In the genomic region with DNA sequence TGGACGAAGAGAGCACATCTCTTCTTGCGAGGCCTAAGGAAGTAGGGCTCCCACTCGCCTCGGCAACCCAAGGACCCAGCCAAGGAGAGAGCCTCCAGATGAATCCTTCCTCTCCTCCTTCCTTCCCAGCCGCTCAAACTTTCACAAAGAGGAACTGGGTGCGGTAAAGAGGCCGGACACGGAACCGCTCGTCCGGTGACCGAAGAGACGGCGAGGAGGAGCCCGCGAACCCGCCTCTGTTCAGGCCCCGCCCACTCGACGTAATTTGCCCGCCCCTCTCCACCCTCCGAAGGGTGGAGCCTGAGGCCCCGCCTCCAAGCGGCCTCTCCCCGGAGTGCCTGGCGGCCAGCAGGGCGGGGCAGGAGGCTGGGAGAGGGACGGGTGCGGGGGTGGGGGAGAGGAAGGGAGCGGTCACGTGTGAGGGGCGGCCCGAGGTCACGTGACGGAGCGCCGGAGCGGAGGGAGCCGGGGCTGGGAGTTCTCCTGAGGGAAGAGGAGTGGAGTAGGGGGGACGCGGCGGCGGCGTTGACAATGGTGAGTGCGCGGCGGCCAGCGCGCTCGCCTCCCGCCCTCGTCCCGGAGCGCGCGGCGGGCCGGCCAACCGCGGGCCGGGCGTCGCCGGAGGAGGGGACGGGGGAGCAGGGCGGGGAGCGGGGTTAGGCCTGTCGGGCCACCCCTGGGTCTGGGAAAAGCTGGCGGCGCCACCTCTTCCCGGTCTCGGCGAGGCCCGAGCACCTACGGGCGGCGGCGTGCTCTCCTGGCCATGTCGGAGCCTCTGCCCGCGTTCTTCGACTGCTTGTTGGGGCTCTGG, we compare ENCODE assay signal across 1 cellular context.
A peak's percentile ranks its signal among the peaks of the same experiment; 100 is the strongest.
TF ChIP-seq lines count a peak whose summit lies in the region.

VPS26A (plus strand) TSS at position 432 of the 811 bp plus-strand sequence; CDS start at position 532, 100 bp downstream.

TF ChIP-seq in A549, 52 proteins besides CTCF, POLR2A, EP300 and RAD21 (continued from another document):
- TF ChIP-seq FOXS1 (CRISPR knock-in tag; IDR thresholded peaks at IDR 0.05): no peak
- peak; percentile 94 for TF ChIP-seq NPAS2 (CRISPR knock-in tag; IDR thresholded peaks at IDR 0.05; ENCODE audit: borderline replicate concordance)
- no peak for TF ChIP-seq ATOH8 (CRISPR knock-in tag; IDR thresholded peaks at IDR 0.05; ENCODE audit: low read depth)
- no peak for TF ChIP-seq MAFK (IDR thresholded peaks at IDR 0.05; ENCODE audit: partially characterized antibody)
- TF ChIP-seq KDM1A (IDR thresholded peaks at IDR 0.05; ENCODE audit: low read depth): no peak
- no peak for TF ChIP-seq ZNF302 (CRISPR knock-in tag; IDR thresholded peaks at IDR 0.05)
- no peak for TF ChIP-seq RFX5 (IDR thresholded peaks at IDR 0.05)
- peak; percentile 95 for TF ChIP-seq PHF8 (IDR thresholded peaks at IDR 0.05; ENCODE audit: borderline replicate concordance, low read depth)
- TF ChIP-seq CBX8 (IDR thresholded peaks at IDR 0.05): no peak
- no peak for TF ChIP-seq RCOR1 (IDR thresholded peaks at IDR 0.05; ENCODE audit: low read depth, low read length)
- TF ChIP-seq GATA3 (IDR thresholded peaks at IDR 0.05; ENCODE audit: borderline replicate concordance): no peak
- TF ChIP-seq CHD2 (IDR thresholded peaks at IDR 0.05; ENCODE audit: low read length, partially characterized antibody): no peak
- TF ChIP-seq FOSL2 (IDR thresholded peaks at IDR 0.05): no peak
- TF ChIP-seq FOSL2 (CRISPR knock-in tag; IDR thresholded peaks at IDR 0.05): 0 out of 2 replicates have a peak, but pooled peaks have one; percentile 8
- no peak for TF ChIP-seq ESRRA (IDR thresholded peaks at IDR 0.05; ENCODE audit: borderline replicate concordance, low read length)
- TF ChIP-seq TFCP2L1 (CRISPR knock-in tag; IDR thresholded peaks at IDR 0.05): no peak
- no peak for TF ChIP-seq NR3C1 (IDR thresholded peaks at IDR 0.05)
- TF ChIP-seq, protein P1, sequence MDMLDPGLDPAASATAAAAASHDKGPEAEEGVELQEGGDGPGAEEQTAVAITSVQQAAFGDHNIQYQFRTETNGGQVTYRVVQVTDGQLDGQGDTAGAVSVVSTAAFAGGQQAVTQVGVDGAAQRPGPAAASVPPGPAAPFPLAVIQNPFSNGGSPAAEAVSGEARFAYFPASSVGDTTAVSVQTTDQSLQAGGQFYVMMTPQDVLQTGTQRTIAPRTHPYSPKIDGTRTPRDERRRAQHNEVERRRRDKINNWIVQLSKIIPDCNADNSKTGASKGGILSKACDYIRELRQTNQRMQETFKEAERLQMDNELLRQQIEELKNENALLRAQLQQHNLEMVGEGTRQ (IDR thresholded peaks at IDR 0.05): peak; percentile 99
- 0 out of 2 replicates have a peak, but pooled peaks have one; percentile 15 for TF ChIP-seq TP53 (CRISPR knock-in tag; IDR thresholded peaks at IDR 0.05)
- TF ChIP-seq ZC3H11A (IDR thresholded peaks at IDR 0.05): no peak
- TF ChIP-seq HOXB5 (CRISPR knock-in tag; IDR thresholded peaks at IDR 0.05): no peak
- peak; percentile 41 to 82; a peak in 4 of 5 replicates for TF ChIP-seq JUN (IDR thresholded peaks at IDR 0.05)
- TF ChIP-seq CBX2 (IDR thresholded peaks at IDR 0.05; ENCODE audit: borderline replicate concordance, low read depth): no peak
- TF ChIP-seq NFE2L2 (conservative IDR thresholded peaks at IDR 0.05; ENCODE audit: low read length): no peak
- TF ChIP-seq HOXA7 (CRISPR knock-in tag; IDR thresholded peaks at IDR 0.05): no peak
- TF ChIP-seq ZSCAN20 (CRISPR knock-in tag; IDR thresholded peaks at IDR 0.05): no peak
- TF ChIP-seq, protein P2, sequence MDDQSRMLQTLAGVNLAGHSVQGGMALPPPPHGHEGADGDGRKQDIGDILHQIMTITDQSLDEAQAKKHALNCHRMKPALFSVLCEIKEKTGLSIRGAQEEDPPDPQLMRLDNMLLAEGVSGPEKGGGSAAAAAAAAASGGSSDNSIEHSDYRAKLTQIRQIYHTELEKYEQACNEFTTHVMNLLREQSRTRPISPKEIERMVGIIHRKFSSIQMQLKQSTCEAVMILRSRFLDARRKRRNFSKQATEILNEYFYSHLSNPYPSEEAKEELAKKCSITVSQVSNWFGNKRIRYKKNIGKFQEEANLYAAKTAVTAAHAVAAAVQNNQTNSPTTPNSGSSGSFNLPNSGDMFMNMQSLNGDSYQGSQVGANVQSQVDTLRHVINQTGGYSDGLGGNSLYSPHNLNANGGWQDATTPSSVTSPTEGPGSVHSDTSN (IDR thresholded peaks at IDR 0.05): no peak
- no peak for TF ChIP-seq CEBPB (IDR thresholded peaks at IDR 0.05)
- TF ChIP-seq, protein P3, sequence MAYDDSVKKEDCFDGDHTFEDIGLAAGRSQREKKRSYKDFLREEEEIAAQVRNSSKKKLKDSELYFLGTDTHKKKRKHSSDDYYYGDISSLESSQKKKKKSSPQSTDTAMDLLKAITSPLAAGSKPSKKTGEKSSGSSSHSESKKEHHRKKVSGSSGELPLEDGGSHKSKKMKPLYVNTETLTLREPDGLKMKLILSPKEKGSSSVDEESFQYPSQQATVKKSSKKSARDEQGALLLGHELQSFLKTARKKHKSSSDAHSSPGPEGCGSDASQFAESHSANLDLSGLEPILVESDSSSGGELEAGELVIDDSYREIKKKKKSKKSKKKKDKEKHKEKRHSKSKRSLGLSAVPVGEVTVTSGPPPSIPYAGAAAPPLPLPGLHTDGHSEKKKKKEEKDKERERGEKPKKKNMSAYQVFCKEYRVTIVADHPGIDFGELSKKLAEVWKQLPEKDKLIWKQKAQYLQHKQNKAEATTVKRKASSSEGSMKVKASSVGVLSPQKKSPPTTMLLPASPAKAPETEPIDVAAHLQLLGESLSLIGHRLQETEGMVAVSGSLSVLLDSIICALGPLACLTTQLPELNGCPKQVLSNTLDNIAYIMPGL (CRISPR knock-in tag; IDR thresholded peaks at IDR 0.05; ENCODE audit: borderline replicate concordance): no peak
- TF ChIP-seq HEYL (CRISPR knock-in tag; IDR thresholded peaks at IDR 0.05): no peak
- TF ChIP-seq RNF2 (IDR thresholded peaks at IDR 0.05; ENCODE audit: borderline replicate concordance, low read depth): no peak
- TF ChIP-seq MYC (IDR thresholded peaks at IDR 0.05; ENCODE audit: borderline replicate concordance, low read length): no peak; the same call in 1 of the 2 replicates
- TF ChIP-seq HDAC2 (IDR thresholded peaks at IDR 0.05): no peak
- TF ChIP-seq RARB (CRISPR knock-in tag; IDR thresholded peaks at IDR 0.05): no peak
- no peak for TF ChIP-seq EHMT2 (IDR thresholded peaks at IDR 0.05; ENCODE audit: low read depth)
- TF ChIP-seq E2F6 (IDR thresholded peaks at IDR 0.05; ENCODE audit: borderline replicate concordance, low read depth): peak; percentile 66; the same call in 1 of the 2 replicates
- TF ChIP-seq ZFP36 (IDR thresholded peaks at IDR 0.05; ENCODE audit: borderline replicate concordance, partially characterized antibody): no peak
- no peak for TF ChIP-seq FOSB (CRISPR knock-in tag; IDR thresholded peaks at IDR 0.05)
- no peak for TF ChIP-seq KDM5A (IDR thresholded peaks at IDR 0.05)
